20 cellular contexts compared by ENCODE assay signal in genomic region chr3:40753956-40754355, GRCh38.
DNase-seq lines count a peak whose midpoint lies in the region; ATAC-seq and TF ChIP-seq lines count a peak whose summit lies in the region.
"Had no signal": no experiment of that assay in that cellular context is flagged by ENCODE, and none has a peak within 500 bp of the region (broad histone marks: within the 10 kb centered on the region; RNA-seq: fewer than 3 reads in every experiment).

No MANE protein-coding gene starts in this region.

- TF ChIP-seq CTCF in prostate gland (IDR thresholded peaks at IDR 0.05), result no peak
- TF ChIP-seq CTCF in PC-9 (conservative IDR thresholded peaks at IDR 0.05), result no peak

- H3K4me3 ChIP-seq in prostate gland (no peak overlapping the region), PC-9 (no peak overlapping the region)
- H3K4me3 ChIP-seq: BLaER1, GM23338, SK-N-MC had no signal

- TF ChIP-seq POLR2A in prostate gland (IDR thresholded peaks at IDR 0.05), result no peak

- no TSS peak for BruUV-seq in PC-9 (replicated peaks; lab: Mats Ljungman, UMichigan)

- H3K9me3 ChIP-seq in prostate gland, result no peaks in the 10 kb centered on the region
- no peaks in the 10 kb centered on the region for H3K9me3 ChIP-seq in PC-9 (ENCODE audit: insufficient read depth, low read depth)
- H3K9me3 ChIP-seq: BLaER1 had no signal

- DNase-seq in G401 (ENCODE audit: low spot score) (peak; percentile 98), NCI-H524 (lab: John Stamatoyannopoulos, UW) (peak; percentile 56 to 87), left kidney (ENCODE audit: low read depth, low spot score) (peak; percentile 34), prostate gland (ENCODE audit: low spot score) (peak; percentile 10), PC-9 (no peak)
- no peak for DNase-seq in activated CD4-positive, alpha-beta T cell treated with anti-CD3 and anti-CD28 coated beads for 36 hours
- DNase-seq: CD4-positive, alpha-beta memory T cell; DMS53; EL; MM.1S; NCI-H1092 treated with DMSO at 0.1 percent for 48 hours; NCI-H146; NCI-H2081 treated with DMSO at 0.1 percent for 48 hours; NCI-H2227 treated with DMSO at 0.1 percent for 48 hours; OCI-M1; SHP77 had no signal

- no peak overlapping the region for H3K4me3 Mint-ChIP-seq in activated CD4-positive, alpha-beta T cell treated with anti-CD3 and anti-CD28 coated beads for 36 hours
- H3K4me3 Mint-ChIP-seq: CD4-positive, alpha-beta memory T cell; GM23338 had no signal

- no peaks in the 10 kb centered on the region for H3K9me3 Mint-ChIP-seq in activated CD4-positive, alpha-beta T cell treated with anti-CD3 and anti-CD28 coated beads for 36 hours (ENCODE audit: low read depth)
- H3K9me3 Mint-ChIP-seq: CD4-positive, alpha-beta memory T cell; GM23338 had no signal

- no peaks in the 10 kb centered on the region for H3F3A ChIP-seq in PC-9 (ENCODE audit: insufficient read depth, low read depth)

- POLR2A ChIA-PET in activated CD4-positive, alpha-beta T cell treated with anti-CD3 and anti-CD28 coated beads for 36 hours (lab: Charles Lee), result no interaction called here
- POLR2A ChIA-PET in PC-9 (lab: Charles Lee; ENCODE audit: unreplicated experiment), result no interaction called here

- CTCF ChIA-PET in activated CD4-positive, alpha-beta T cell treated with anti-CD3 and anti-CD28 coated beads for 36 hours (lab: Charles Lee), result no interaction called here
- CTCF ChIA-PET in PC-9 (lab: Charles Lee), result no interaction called here

- peaks cover 4% of the 10 kb centered on the region for H3K4me1 Mint-ChIP-seq in activated CD4-positive, alpha-beta T cell treated with anti-CD3 and anti-CD28 coated beads for 36 hours
- H3K4me1 Mint-ChIP-seq: CD4-positive, alpha-beta memory T cell had no signal

- in situ Hi-C loops in G401 (cut with HindIII; ENCODE audit: low sequenced_read_pairs), result no loop called here

- no peaks in the 10 kb centered on the region for H3K9me2 ChIP-seq in PC-9 (ENCODE audit: insufficient read depth)

- H3K27ac Mint-ChIP-seq in activated CD4-positive, alpha-beta T cell treated with anti-CD3 and anti-CD28 coated beads for 36 hours, result no peak overlapping the region
- H3K27ac Mint-ChIP-seq: CD4-positive, alpha-beta memory T cell; GM23338 had no signal

- H3K36me3 ChIP-seq in prostate gland, result no peaks in the 10 kb centered on the region
- no peaks in the 10 kb centered on the region for H3K36me3 ChIP-seq in PC-9 (ENCODE audit: low read depth)
- H3K36me3 ChIP-seq: BLaER1 had no signal

- no peaks in the 10 kb centered on the region for H3K79me2 ChIP-seq in PC-9 (ENCODE audit: low read depth)

- peaks cover 15% of the 10 kb centered on the region for H3K27me3 Mint-ChIP-seq in activated CD4-positive, alpha-beta T cell treated with anti-CD3 and anti-CD28 coated beads for 36 hours

- no peak for ATAC-seq in HG03095 (IDR thresholded peaks at IDR 0.05; ENCODE audit: unreplicated experiment)
- no peak for ATAC-seq in activated CD4-positive, alpha-beta T cell treated with anti-CD3 and anti-CD28 coated beads for 36 hours
- ATAC-seq: GM23338 had no signal

- no peaks in the 10 kb centered on the region for H4K20me1 ChIP-seq in PC-9 (ENCODE audit: insufficient read depth)
- H4K20me1 ChIP-seq: BLaER1 had no signal

- no peak overlapping the region for H2AFZ ChIP-seq in PC-9
- H2AFZ ChIP-seq: GM23338 had no signal

- intact Hi-C loops in prostate gland (cut with DNase I) (no loop called here), PC-9 (cut with micrococcal nuclease; ENCODE audit: unreplicated experiment) (no loop called here)
- intact Hi-C loops in activated CD4-positive, alpha-beta T cell treated with anti-CD3 and anti-CD28 coated beads for 36 hours (cut with DNase I, micrococcal nuclease), result no loop called here

- H3K4me1 ChIP-seq in prostate gland (replicated peaks), result no peaks in the 10 kb centered on the region
- H3K4me1 ChIP-seq in PC-9 (replicated peaks; ENCODE audit: insufficient read depth), result no peaks in the 10 kb centered on the region
- H3K4me1 ChIP-seq: BLaER1 had no signal

- H3K36me3 Mint-ChIP-seq in activated CD4-positive, alpha-beta T cell treated with anti-CD3 and anti-CD28 coated beads for 36 hours (ENCODE audit: low read depth), result no peaks in the 10 kb centered on the region
- H3K36me3 Mint-ChIP-seq: CD4-positive, alpha-beta memory T cell had no signal

- no peak overlapping the region for H3K4me2 ChIP-seq in PC-9
- H3K4me2 ChIP-seq: BLaER1, GM23338 had no signal

- WGBS in prostate gland, result 41% methylated on average over 2 of the region's 2 CpGs

- H3K27me3 ChIP-seq in prostate gland (replicated peaks; ENCODE audit: insufficient read depth), result no peaks in the 10 kb centered on the region
- no peaks in the 10 kb centered on the region for H3K27me3 ChIP-seq in PC-9 (ENCODE audit: insufficient read depth, low read depth)
- H3K27me3 ChIP-seq: BLaER1 had no signal

- no peak overlapping the region for H3K27ac ChIP-seq in prostate gland
- no peak overlapping the region for H3K27ac ChIP-seq in PC-9
- H3K27ac ChIP-seq: BLaER1, SK-N-MC had no signal

Comparison
In these comparisons a context has a peak if more than half of its experiments do, and no peak if none do; other contexts are left out.
1. DNase-seq: peak in G401 (single experiment), NCI-H524 (2 of 2), left kidney (single experiment) and prostate gland (single experiment); none in activated CD4-positive, alpha-beta T cell treated with anti-CD3 and anti-CD28 coated beads for 36 hours (single experiment) and PC-9 (0 of 2).